34 cellular contexts compared by ENCODE assay signal in genomic region chr2:156237558-156237957, GRCh38.
"Had no signal": no experiment of that assay in that cellular context is flagged by ENCODE, and none has a peak within 500 bp of the region (broad histone marks: within the 10 kb centered on the region; RNA-seq: fewer than 3 reads in every experiment).

No MANE protein-coding gene starts in this region.

- H3K27me3 ChIP-seq: MG63 had no signal

- H3K36me3 ChIP-seq: MG63 had no signal

- DNase-seq: Karpas-422, Kasumi-1, MG63, MM.1S, MV-4-11, NCI-H1048, NCI-H1092, NCI-H1092 treated with DMSO at 0.1 percent for 48 hours, NCI-H1105, NCI-H1105 treated with DMSO at 0.1 percent for 48 hours, NCI-H1417, NCI-H1417 treated with DMSO at 0.1 percent for 48 hours, NCI-H1436, NCI-H1436 treated with DMSO at 0.1 percent for 48 hours, NCI-H146, NCI-H1694, NCI-H1694 treated with DMSO at 0.1 percent for 48 hours, NCI-H187, NCI-H187 treated with DMSO at 0.1 percent for 48 hours, NCI-H1930, NCI-H2029, NCI-H2029 treated with DMSO at 0.1 percent for 48 hours, NCI-H2081, NCI-H2081 treated with DMSO at 0.1 percent for 48 hours, NCI-H2107, NCI-H2171, NCI-H2171 treated with DMSO at 0.1 percent for 48 hours, NCI-H2227 treated with DMSO at 0.1 percent for 48 hours, NCI-H226, NCI-H345, NCI-H446, NCI-H446 treated with DMSO at 0.1 percent for 48 hours, NCI-H510A, NCI-H510A treated with DMSO at 0.1 percent for 48 hours had no signal

- H3K4me3 ChIP-seq: MG63 had no signal

- H3K9me3 ChIP-seq: MG63 had no signal
